ENCODE assay signal across 8 cellular contexts in the genomic region with DNA sequence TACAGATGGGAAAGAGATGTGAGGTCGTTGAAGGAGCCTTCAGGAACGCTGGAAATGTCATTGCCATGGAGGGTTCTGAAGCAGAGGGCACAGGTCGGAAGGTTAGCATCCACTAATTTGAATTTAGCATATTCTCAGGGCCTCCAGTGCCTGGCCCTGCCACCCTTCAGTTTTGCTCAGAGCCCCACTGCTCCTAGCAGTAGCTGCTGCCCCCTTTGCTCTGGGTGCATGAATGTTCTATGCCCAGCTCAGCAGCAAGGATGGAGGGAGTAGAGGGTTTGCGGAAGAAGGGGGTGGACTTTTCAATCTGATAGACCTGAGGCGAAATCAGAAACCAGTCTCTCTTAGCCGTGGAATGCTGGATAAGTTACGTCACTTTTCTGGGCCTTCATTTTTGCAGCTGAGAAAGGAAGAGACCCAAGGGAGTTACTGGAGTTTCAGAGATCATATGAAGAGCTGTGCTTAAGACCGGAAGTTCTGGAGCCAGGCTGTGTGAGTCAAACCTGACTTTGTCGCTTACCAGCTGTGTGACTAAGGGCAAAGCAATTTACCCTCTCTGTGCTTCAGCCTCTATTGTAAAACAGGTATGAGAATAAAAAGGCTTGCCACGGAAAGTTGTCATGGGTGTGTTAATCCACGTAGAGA.
DNase-seq lines count a peak whose midpoint lies in the region; ATAC-seq, FAIRE-seq and TF ChIP-seq lines count a peak whose summit lies in the region.
"Had no signal": no experiment of that assay in that cellular context is flagged by ENCODE, and none has a peak within 500 bp of the region (broad histone marks: within the 10 kb centered on the region; RNA-seq: fewer than 3 reads in every experiment).

No MANE protein-coding gene starts in this region.

- TF ChIP-seq POLR2A in H54 (IDR thresholded peaks at IDR 0.05; ENCODE audit: low read depth, low read length) (no peak), gastroesophageal sphincter (IDR thresholded peaks at IDR 0.05) (no peak)

- H3K4me3 ChIP-seq in gastroesophageal sphincter: no peak overlapping the region

- no peak overlapping the region for H3K27ac ChIP-seq in gastroesophageal sphincter

- no peak for TF ChIP-seq EP300 in gastroesophageal sphincter (IDR thresholded peaks at IDR 0.05)

- no peaks in the 10 kb centered on the region for H3K4me1 ChIP-seq in gastroesophageal sphincter

- 52 to 76% methylated on average over 9 to 10 of the region's 11 CpGs for WGBS in gastroesophageal sphincter (ENCODE audit: low coverage in 1 of 2), 2 donors

- peak; percentile 78 for FAIRE-seq in H54 (lab: Jason Lieb, UNC)

- ATAC-seq in SK-N-SH treated with all-trans-retinoic acid at 6 μM for 48 hours: peak; percentile 89
- ATAC-seq in gastroesophageal sphincter: peak; percentile 80
- ATAC-seq in GM19467 (IDR thresholded peaks at IDR 0.05; ENCODE audit: unreplicated experiment): no peak
- ATAC-seq in HG03025 (IDR thresholded peaks at IDR 0.05; ENCODE audit: low FRiP score, unreplicated experiment): no peak

- H3K36me3 ChIP-seq in gastroesophageal sphincter: peaks cover 0 to 26% of the 10 kb centered on the region in 2 donors

- TF ChIP-seq CTCF in gastroesophageal sphincter (IDR thresholded peaks at IDR 0.05): no peak

- no peaks in the 10 kb centered on the region for H3K9me3 ChIP-seq in gastroesophageal sphincter

- DNase-seq in H54 (ENCODE audit: insufficient read length, low spot score): peak; percentile 85
- peak; percentile 68 for DNase-seq in smooth muscle cell of the brain vasculature (ENCODE audit: low read depth, low spot score)
- DNase-seq in effector CD8-positive, alpha-beta T cell (lab: John Stamatoyannopoulos, UW): no peak
- DNase-seq: SHP77 treated with DMSO at 0.1 percent for 48 hours had no signal

- H3K27me3 ChIP-seq in gastroesophageal sphincter: no peaks in the 10 kb centered on the region

TF ChIP-seq in SK-N-SH treated with all-trans-retinoic acid at 6 μM for 48 hours, 23 proteins besides CTCF, POLR2A, EP300 and RAD21:
- no peak for TF ChIP-seq ESRRG (CRISPR knock-in tag; IDR thresholded peaks at IDR 0.05)
- TF ChIP-seq CSDC2 (CRISPR knock-in tag; IDR thresholded peaks at IDR 0.05): no peak
- TF ChIP-seq TOX (CRISPR knock-in tag; IDR thresholded peaks at IDR 0.05; ENCODE audit: borderline replicate concordance): no peak
- TF ChIP-seq PATZ1 (CRISPR knock-in tag; IDR thresholded peaks at IDR 0.05; ENCODE audit: borderline replicate concordance): no peak
- no peak for TF ChIP-seq BACH2 (CRISPR knock-in tag; IDR thresholded peaks at IDR 0.05; ENCODE audit: borderline replicate concordance)
- TF ChIP-seq TCF4 (CRISPR knock-in tag; IDR thresholded peaks at IDR 0.05; ENCODE audit: borderline replicate concordance): no peak
- no peak for TF ChIP-seq SNAI2 (CRISPR knock-in tag; IDR thresholded peaks at IDR 0.05)
- TF ChIP-seq GLIS3 (CRISPR knock-in tag; IDR thresholded peaks at IDR 0.05): no peak
- TF ChIP-seq ZNF70 (CRISPR knock-in tag; IDR thresholded peaks at IDR 0.05): no peak
- TF ChIP-seq, protein P1, sequence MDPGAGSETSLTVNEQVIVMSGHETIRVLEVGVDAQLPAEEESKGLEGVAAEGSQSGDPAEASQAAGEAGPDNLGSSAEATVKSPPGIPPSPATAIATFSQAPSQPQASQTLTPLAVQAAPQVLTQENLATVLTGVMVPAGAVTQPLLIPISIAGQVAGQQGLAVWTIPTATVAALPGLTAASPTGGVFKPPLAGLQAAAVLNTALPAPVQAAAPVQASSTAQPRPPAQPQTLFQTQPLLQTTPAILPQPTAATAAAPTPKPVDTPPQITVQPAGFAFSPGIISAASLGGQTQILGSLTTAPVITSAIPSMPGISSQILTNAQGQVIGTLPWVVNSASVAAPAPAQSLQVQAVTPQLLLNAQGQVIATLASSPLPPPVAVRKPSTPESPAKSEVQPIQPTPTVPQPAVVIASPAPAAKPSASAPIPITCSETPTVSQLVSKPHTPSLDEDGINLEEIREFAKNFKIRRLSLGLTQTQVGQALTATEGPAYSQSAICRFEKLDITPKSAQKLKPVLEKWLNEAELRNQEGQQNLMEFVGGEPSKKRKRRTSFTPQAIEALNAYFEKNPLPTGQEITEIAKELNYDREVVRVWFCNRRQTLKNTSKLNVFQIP (CRISPR knock-in tag; IDR thresholded peaks at IDR 0.05; ENCODE audit: borderline replicate concordance, low read depth): no peak
- no peak for TF ChIP-seq ZFP3 (CRISPR knock-in tag; IDR thresholded peaks at IDR 0.05)
- TF ChIP-seq RARB (CRISPR knock-in tag; IDR thresholded peaks at IDR 0.05): no peak
- TF ChIP-seq TSHZ2 (CRISPR knock-in tag; IDR thresholded peaks at IDR 0.05): no peak
- no peak for TF ChIP-seq ZFP30 (CRISPR knock-in tag; IDR thresholded peaks at IDR 0.05)
- TF ChIP-seq OSR1 (CRISPR knock-in tag; IDR thresholded peaks at IDR 0.05): no peak
- no peak for TF ChIP-seq ZNF565 (CRISPR knock-in tag; conservative IDR thresholded peaks at IDR 0.05; ENCODE audit: low read depth)
- TF ChIP-seq ZC3H10 (CRISPR knock-in tag; IDR thresholded peaks at IDR 0.05): no peak
- TF ChIP-seq PPARA (CRISPR knock-in tag; IDR thresholded peaks at IDR 0.05; ENCODE audit: borderline replicate concordance): no peak
- TF ChIP-seq, protein P2, sequence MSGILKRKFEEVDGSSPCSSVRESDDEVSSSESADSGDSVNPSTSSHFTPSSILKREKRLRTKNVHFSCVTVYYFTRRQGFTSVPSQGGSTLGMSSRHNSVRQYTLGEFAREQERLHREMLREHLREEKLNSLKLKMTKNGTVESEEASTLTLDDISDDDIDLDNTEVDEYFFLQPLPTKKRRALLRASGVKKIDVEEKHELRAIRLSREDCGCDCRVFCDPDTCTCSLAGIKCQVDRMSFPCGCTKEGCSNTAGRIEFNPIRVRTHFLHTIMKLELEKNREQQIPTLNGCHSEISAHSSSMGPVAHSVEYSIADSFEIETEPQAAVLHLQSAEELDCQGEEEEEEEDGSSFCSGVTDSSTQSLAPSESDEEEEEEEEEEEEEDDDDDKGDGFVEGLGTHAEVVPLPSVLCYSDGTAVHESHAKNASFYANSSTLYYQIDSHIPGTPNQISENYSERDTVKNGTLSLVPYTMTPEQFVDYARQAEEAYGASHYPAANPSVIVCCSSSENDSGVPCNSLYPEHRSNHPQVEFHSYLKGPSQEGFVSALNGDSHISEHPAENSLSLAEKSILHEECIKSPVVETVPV (CRISPR knock-in tag; IDR thresholded peaks at IDR 0.05): no peak
- TF ChIP-seq ZNF8 (CRISPR knock-in tag; IDR thresholded peaks at IDR 0.05): no peak

Comparison
In these comparisons a context has a peak if more than half of its experiments do, and no peak if none do; other contexts are left out.
1. ATAC-seq: peak in SK-N-SH treated with all-trans-retinoic acid at 6 μM for 48 hours (single experiment) and gastroesophageal sphincter (single experiment); none in GM19467 (single experiment) and HG03025 (single experiment).